In genomic region chr1:230827081-230827681, GRCh38 we compare ENCODE assay signal across 13 cellular contexts. TPM values are rescaled to one million over a fixed set of nuclear protein-coding genes. Genes with fewer than 3 reads are reported as not detected.
DNase-seq lines count a peak whose midpoint lies in the region; ATAC-seq, FAIRE-seq and TF ChIP-seq lines count a peak whose summit lies in the region.
"Had no signal": no experiment of that assay in that cellular context is flagged by ENCODE, and none has a peak within 500 bp of the region (broad histone marks: within the 10 kb centered on the region; RNA-seq: fewer than 3 reads in every experiment).

No MANE protein-coding gene starts in this region.

- TF ChIP-seq CTCF in D721Med (IDR thresholded peaks at IDR 0.05; ENCODE audit: insufficient read depth, missing control alignments) = no peak

- no peak for ATAC-seq in HG03159 (IDR thresholded peaks at IDR 0.05; ENCODE audit: unreplicated experiment)
- ATAC-seq: WTC11 had no signal

- H3K4me1 ChIP-seq in skeletal muscle tissue (ENCODE audit: control insufficient read depth in 3 of 3, insufficient read depth in 3 of 3, low read length in 3 of 3) = peaks cover 53 to 60% (median 54%) of the 10 kb centered on the region in 3 donors

- no peak overlapping the region for H3K4me3 ChIP-seq in skeletal muscle tissue (ENCODE audit: low read length in 3 of 3)

- FAIRE-seq in D721Med (lab: Jason Lieb, UNC) = no peak
- FAIRE-seq: keratinocyte had no signal

- H3K36me3 ChIP-seq in skeletal muscle tissue (ENCODE audit: control insufficient read depth in 3 of 3, insufficient read depth in 3 of 3, low read length in 3 of 3) = no peaks in the 10 kb centered on the region

- H3K9ac ChIP-seq in skeletal muscle tissue (ENCODE audit: low read depth in 1 of 3, low read length in 3 of 3) = no peak overlapping the region

- H3K9me3 ChIP-seq in skeletal muscle tissue (ENCODE audit: control insufficient read depth in 3 of 3, low read length in 3 of 3) = no peaks in the 10 kb centered on the region

- H3K27ac ChIP-seq in caudate nucleus (ENCODE audit: low read depth, low read length) (peak overlapping the region; percentile 93), skeletal muscle tissue (ENCODE audit: low read depth, low read length) (peak overlapping the region; percentile 5)

- DNase-seq in NCI-H2029 (lab: John Stamatoyannopoulos, UW) (peak; percentile 3), caudate nucleus (lab: John Stamatoyannopoulos, UW) (peak in 47 of 61 donors; percentile 34 to 82 (median 63)), kidney tubule cell (ENCODE audit: low spot score) (peak; percentile 87), DMS53 treated with DMSO at 0.1 percent for 48 hours (lab: John Stamatoyannopoulos, UW; ENCODE audit: unreplicated experiment) (no peak), D721Med (ENCODE audit: insufficient read length, low spot score) (no peak), OCI-M2 (lab: John Stamatoyannopoulos, UW; ENCODE audit: unreplicated experiment) (no peak)
- DNase-seq: DND-41; OCI-M1; stimulated activated naive CD4-positive, alpha-beta T cell treated with Interleukin-2 at 50 U/mL for 16 hours had no signal

- H3K27me3 ChIP-seq in skeletal muscle tissue (ENCODE audit: control insufficient read depth in 3 of 3, insufficient read depth in 3 of 3, low read length in 3 of 3) = no peaks in the 10 kb centered on the region

RNA-seq across cellular contexts. Expression of gene C1orf198, which starts 41.1 kb away (rescaled TPM):
- 32.9 TPM for total RNA-seq in skeletal muscle tissue

Comparison
In these comparisons a context has a peak if more than half of its experiments do, and no peak if none do; other contexts are left out.
1. DNase-seq: peak in NCI-H2029 (single experiment), caudate nucleus (47 of 61) and kidney tubule cell (single experiment); none in DMS53 treated with DMSO at 0.1 percent for 48 hours (single experiment), D721Med (single experiment) and OCI-M2 (single experiment).